ENCODE assay signal across 8 cellular contexts in genomic region chr18:28961669-28962228, GRCh38.
DNase-seq lines count a peak whose midpoint lies in the region; ATAC-seq and TF ChIP-seq lines count a peak whose summit lies in the region.

No MANE protein-coding gene starts in this region.

- H3K36me3 ChIP-seq in A673 (ENCODE audit: insufficient read depth, low read length, poor library complexity, severe bottlenecking) (no peaks in the 10 kb centered on the region), GM23248 (ENCODE audit: low read depth) (no peaks in the 10 kb centered on the region)

- in situ Hi-C loops in GM23248 (cut with MboI) = no loop called here

- no peaks in the 10 kb centered on the region for H3K4me1 ChIP-seq in A673 (ENCODE audit: insufficient read depth, low read length, poor library complexity, severe bottlenecking)
- peaks cover 22% of the 10 kb centered on the region for H3K4me1 ChIP-seq in GM23248 (ENCODE audit: insufficient read depth)

- DNase-seq in A673 (ENCODE audit: low spot score) = peak; percentile 72
- DNase-seq in GM23248 = peak; percentile 41
- DNase-seq in NCI-H82 treated with DMSO at 0.1 percent for 48 hours (lab: John Stamatoyannopoulos, UW; ENCODE audit: unreplicated experiment) = peak; percentile 49
- peak; percentile 1 for DNase-seq in epithelial cell of prostate (ENCODE audit: low read depth, low spot score)
- peak; percentile 2 for DNase-seq in smooth muscle cell of the brain vasculature (ENCODE audit: low read depth, low spot score)
- no peak for DNase-seq in stimulated activated CD4-positive, alpha-beta T cell treated with anti-CD3 and anti-CD28 coated beads, Interleukin-12 subunit alpha, Interleukin-12 subunit beta, amount 100 ng/mL, for 4 hours

- no peaks in the 10 kb centered on the region for H3K79me2 ChIP-seq in GM23248 (ENCODE audit: insufficient read depth)

- H3K27me3 ChIP-seq in A673 (replicated peaks; ENCODE audit: insufficient read depth, low read depth, low read length, poor library complexity) (no peaks in the 10 kb centered on the region), GM23248 (replicated peaks; ENCODE audit: insufficient read depth) (no peaks in the 10 kb centered on the region)

- no peaks in the 10 kb centered on the region for H3K9me3 ChIP-seq in A673 (ENCODE audit: low read depth, low read length, poor library complexity, severe bottlenecking)
- no peaks in the 10 kb centered on the region for H3K9me3 ChIP-seq in GM23248 (ENCODE audit: low read depth)

- intact Hi-C loops in A673 (cut with micrococcal nuclease; ENCODE audit: unreplicated experiment) = loop anchor here (10.0 kb wide), 1 partner anchor 233 kb away; no protein-coding TSS in a partner anchor

- no peak overlapping the region for H3K27ac ChIP-seq in A673 (ENCODE audit: low read depth, low read length, poor library complexity, severe bottlenecking)
- H3K27ac ChIP-seq in GM23248 = no peak overlapping the region
- no peak overlapping the region for H3K27ac ChIP-seq in epithelial cell of prostate

- no peaks in the 10 kb centered on the region for H3K9me2 ChIP-seq in GM23248 (ENCODE audit: insufficient read depth)

- no TSS peak for BruUV-seq in A673 (replicated peaks; lab: Mats Ljungman, UMichigan)

- peaks cover 9% of the 10 kb centered on the region; the same call in 1 of the 2 replicates for H3F3A ChIP-seq in GM23248 (ENCODE audit: insufficient read depth)

- no peak overlapping the region for H2AFZ ChIP-seq in GM23248

- no peak overlapping the region for H3K4me2 ChIP-seq in GM23248 (ENCODE audit: unreplicated experiment)

- WGBS in GM23248 (ENCODE audit: low coverage in 1 of 2, low lambda C conversion rate in 2 of 2, missing lambda C conversion rate in 2 of 2), 2 experiments = 80 to 85% methylated on average over 8 of the region's 8 CpGs

- ATAC-seq in GM18867 (IDR thresholded peaks at IDR 0.05; ENCODE audit: unreplicated experiment) = no peak
- no peak for ATAC-seq in GM21360 (IDR thresholded peaks at IDR 0.05; ENCODE audit: unreplicated experiment)

- no peak overlapping the region for H3K9ac ChIP-seq in GM23248

- POLR2A ChIA-PET in A673 (lab: Charles Lee; ENCODE audit: low non-redundant PET) = no interaction called here

- H4K20me1 ChIP-seq in GM23248 (ENCODE audit: insufficient read depth) = no peaks in the 10 kb centered on the region

- CTCF ChIA-PET in A673 (lab: Charles Lee) = no interaction called here

- H3K4me3 ChIP-seq in A673 (ENCODE audit: low read depth, low read length, poor library complexity, severe bottlenecking) (no peak overlapping the region), GM23248 (no peak overlapping the region)

- TF ChIP-seq CTCF in A673 (conservative IDR thresholded peaks at IDR 0.05; ENCODE audit: low read depth, low read length) = peak; percentile 75
